26 cellular contexts compared by ENCODE assay signal in the genomic region with DNA sequence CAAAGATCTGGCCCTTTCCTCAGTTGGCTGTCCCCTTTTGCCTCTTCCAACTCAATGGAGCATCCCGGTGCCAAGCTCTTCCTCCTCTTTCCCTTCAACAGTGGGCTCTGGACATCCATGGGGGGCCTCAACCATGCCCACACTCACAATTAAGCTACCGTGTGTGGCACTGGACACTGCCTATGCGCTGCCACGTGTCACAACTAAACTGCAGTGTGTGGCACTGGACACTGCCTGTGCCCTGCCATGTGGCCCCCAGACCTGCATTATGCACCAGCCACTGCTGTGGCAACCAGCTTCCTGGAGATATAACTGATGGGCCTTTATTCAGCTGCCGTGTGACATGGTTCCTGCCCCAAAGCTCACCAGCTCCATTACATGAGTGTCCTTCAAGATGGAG.
"Had no signal": no experiment of that assay in that cellular context is flagged by ENCODE, and none has a peak within 500 bp of the region (broad histone marks: within the 10 kb centered on the region; RNA-seq: fewer than 3 reads in every experiment).

No MANE protein-coding gene starts in this region.

- H3K4me3 Mint-ChIP-seq: mesothelial cell of epicardium had no signal

- H3K4me1 Mint-ChIP-seq: mesothelial cell of epicardium had no signal

- DNase-seq: dermis blood vessel endothelial cell; effector CD4-positive, alpha-beta T cell; effector memory CD4-positive, alpha-beta T cell; erythroblast; esophagus squamous epithelium; foreskin fibroblast; foreskin melanocyte; gastrocnemius medialis; head of caudate nucleus; heart right ventricle; hippocampal formation; left cardiac atrium; left lung; left ventricle myocardium superior; lower lobe of right lung; mesenchymal stem cell; mucosa of descending colon had no signal

- H3K4me3 ChIP-seq: coronary artery, dorsolateral prefrontal cortex, esophagus squamous epithelium, gastrocnemius medialis, heart right ventricle, left lung, lower lobe of right lung, mucosa of descending colon had no signal

- H3K27ac Mint-ChIP-seq: mesothelial cell of epicardium had no signal

- H3K36me3 Mint-ChIP-seq: mesothelial cell of epicardium had no signal

- H3K9me3 ChIP-seq: esophagus squamous epithelium, gastrocnemius medialis, heart right ventricle, left lung, lower lobe of right lung, mucosa of descending colon had no signal

- H3K9me3 Mint-ChIP-seq: mesothelial cell of epicardium had no signal

- H3K27me3 ChIP-seq: gastrocnemius medialis, left lung had no signal

- H3K4me1 ChIP-seq: esophagus squamous epithelium, gastrocnemius medialis, left lung, lower lobe of right lung had no signal

- ATAC-seq: esophagus mucosa, gastrocnemius medialis, heart right ventricle, left cardiac atrium, left lung, left ventricle myocardium superior, lower lobe of right lung, mucosa of descending colon had no signal

- H3K27ac ChIP-seq: coronary artery, dorsolateral prefrontal cortex, epithelial cell of prostate, esophagus squamous epithelium, gastrocnemius medialis, heart right ventricle, left lung, lower lobe of right lung had no signal

- H3K36me3 ChIP-seq: esophagus squamous epithelium, gastrocnemius medialis, heart right ventricle, left lung, lower lobe of right lung had no signal

- FAIRE-seq: colon, endometrium, islet of Langerhans, keratinocyte had no signal
